ENCODE assay signal across 31 cellular contexts in the genomic region with DNA sequence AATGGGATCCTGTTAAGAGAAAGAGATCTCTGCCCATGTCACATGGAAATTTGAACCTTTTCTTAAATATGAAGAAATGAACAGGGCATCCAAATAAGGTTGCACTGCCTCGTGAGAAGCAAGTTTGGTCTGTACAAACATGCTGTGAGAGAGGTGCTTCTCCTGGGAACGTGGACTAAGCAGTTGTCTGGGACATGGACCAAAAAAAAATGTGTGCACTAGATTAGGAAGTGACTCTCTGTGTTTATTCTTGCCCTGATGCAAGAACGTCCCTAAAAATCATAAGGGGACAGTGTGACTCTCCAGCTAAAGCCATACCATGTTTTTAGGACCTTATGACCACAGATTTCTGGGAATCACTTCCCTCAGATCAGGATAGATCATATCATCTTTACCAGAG. TPM values are rescaled to one million over a fixed set of nuclear protein-coding genes. Genes with fewer than 3 reads are reported as not detected.
"Had no signal": no experiment of that assay in that cellular context is flagged by ENCODE, and none has a peak within 500 bp of the region (broad histone marks: within the 10 kb centered on the region; RNA-seq: fewer than 3 reads in every experiment).

No MANE protein-coding gene starts in this region.

- H3K9me3 Mint-ChIP-seq: activated B cell treated with CpG ODN at 0.5 μM for 24 hours; activated naive CD4-positive, alpha-beta T cell treated with anti-CD3 and anti-CD28 coated beads, Interleukin-2, amount 10 ng/mL, durations not matched to agents 7 days and 5 days; activated naive CD8-positive, alpha-beta T cell treated with anti-CD3 and anti-CD28 coated beads, Interleukin-2, amount 10 ng/mL, durations not matched to agents 7 days and 5 days; brain; effector memory CD8-positive, alpha-beta T cell; mesothelial cell of epicardium; naive B cell; nephron progenitor cell; T-cell had no signal

- H3K27me3 ChIP-seq: ascending aorta, cardiac muscle cell, ovary, sigmoid colon, suprapubic skin, tibial artery, upper lobe of right lung had no signal

- H3K36me3 Mint-ChIP-seq: activated naive CD4-positive, alpha-beta T cell treated with anti-CD3 and anti-CD28 coated beads, Interleukin-2, amount 10 ng/mL, durations not matched to agents 7 days and 5 days; activated naive CD8-positive, alpha-beta T cell treated with anti-CD3 and anti-CD28 coated beads, Interleukin-2, amount 10 ng/mL, durations not matched to agents 7 days and 5 days; brain; mesothelial cell of epicardium; naive B cell; T-cell had no signal

- ATAC-seq: effector memory CD8-positive, alpha-beta T cell; T-cell; upper lobe of right lung had no signal

- H3K27me3 Mint-ChIP-seq: brain had no signal

- H3K4me1 ChIP-seq: ascending aorta, sigmoid colon, suprapubic skin, upper lobe of right lung had no signal

- DNase-seq: activated B cell treated with CpG ODN at 0.5 μM for 24 hours; activated CD4-positive, alpha-beta T cell treated with anti-CD3 and anti-CD28 coated beads, Interleukin-2, amount 50 U/mL, for 1 hour; activated effector memory CD4-positive, alpha-beta T cell treated with Interleukin-2 at 50 U/mL for 16 hours; activated naive CD4-positive, alpha-beta T cell treated with anti-CD3 and anti-CD28 coated beads, Interleukin-2, amount 10 ng/mL, durations not matched to agents 7 days and 5 days; activated naive CD8-positive, alpha-beta T cell treated with anti-CD3 and anti-CD28 coated beads, Interleukin-2, amount 10 ng/mL, durations not matched to agents 7 days and 5 days; cerebellar nuclear complex; effector memory CD8-positive, alpha-beta T cell; erythroblast; glutamatergic neuron; mammary epithelial cell; naive B cell; nephron progenitor cell; ovary; sigmoid colon; stimulated activated CD4-positive, alpha-beta T cell treated with anti-CD3 and anti-CD28 coated beads, Interleukin-15, amount 100 ng/mL, for 24 hours; stimulated activated CD4-positive, alpha-beta T cell treated with anti-CD3 and anti-CD28 coated beads, Interleukin-2, amount 100 ng/mL, for 24 hours; stimulated activated naive CD4-positive, alpha-beta T cell; T-cell; tibial artery; upper lobe of right lung had no signal

- H3K4me3 Mint-ChIP-seq: activated B cell treated with CpG ODN at 0.5 μM for 24 hours; activated naive CD4-positive, alpha-beta T cell treated with anti-CD3 and anti-CD28 coated beads, Interleukin-2, amount 10 ng/mL, durations not matched to agents 7 days and 5 days; activated naive CD8-positive, alpha-beta T cell treated with anti-CD3 and anti-CD28 coated beads, Interleukin-2, amount 10 ng/mL, durations not matched to agents 7 days and 5 days; brain; effector memory CD8-positive, alpha-beta T cell; mesothelial cell of epicardium; naive B cell; nephron progenitor cell; T-cell had no signal

- H3K27ac Mint-ChIP-seq: activated B cell treated with CpG ODN at 0.5 μM for 24 hours; activated naive CD4-positive, alpha-beta T cell treated with anti-CD3 and anti-CD28 coated beads, Interleukin-2, amount 10 ng/mL, durations not matched to agents 7 days and 5 days; activated naive CD8-positive, alpha-beta T cell treated with anti-CD3 and anti-CD28 coated beads, Interleukin-2, amount 10 ng/mL, durations not matched to agents 7 days and 5 days; effector memory CD8-positive, alpha-beta T cell; mesothelial cell of epicardium; naive B cell; nephron progenitor cell; progenitor cell of endocrine pancreas; T-cell had no signal

- H3K9me3 ChIP-seq: ascending aorta, neutrophil, ovary, sigmoid colon, suprapubic skin, tibial artery, upper lobe of right lung had no signal

- H3K4me1 Mint-ChIP-seq: activated B cell treated with CpG ODN at 0.5 μM for 24 hours; activated naive CD4-positive, alpha-beta T cell treated with anti-CD3 and anti-CD28 coated beads, Interleukin-2, amount 10 ng/mL, durations not matched to agents 7 days and 5 days; mesothelial cell of epicardium; naive B cell; nephron progenitor cell; T-cell had no signal

- H3K27ac ChIP-seq: ascending aorta, cardiac muscle cell, coronary artery, neutrophil, ovary, sigmoid colon, suprapubic skin, tibial artery, upper lobe of right lung had no signal

- H3K36me3 ChIP-seq: ascending aorta, cardiac muscle cell, neutrophil, ovary, suprapubic skin, upper lobe of right lung had no signal

- H3K4me3 ChIP-seq: ascending aorta, cardiac muscle cell, coronary artery, ovary, sigmoid colon, suprapubic skin, tibial artery, upper lobe of right lung had no signal

RNA-seq across cellular contexts. Expression of gene GCG, which starts 23.7 kb away (rescaled TPM):
- total RNA-seq: activated B cell treated with CpG ODN at 0.5 μM for 24 hours; activated naive CD8-positive, alpha-beta T cell treated with anti-CD3 and anti-CD28 coated beads, Interleukin-2, amount 10 ng/mL, durations not matched to agents 7 days and 5 days; ascending aorta; cardiac muscle cell; liver; mammary epithelial cell; renal cortical epithelial cell; sigmoid colon; suprapubic skin; T-cell; T-helper 2 cell treated with Interferon-gamma antibody and Interleukin-4, amounts not matched to agents 100 ng/mL and 5 ng/mL, for 36 hours; upper lobe of right lung had no signal
- polyA plus RNA-seq: cardiac muscle cell, liver, mammary epithelial cell, ovary had no signal
